ENCODE assay signal across 11 cellular contexts in genomic region chr6:111758608-111759293, GRCh38.
DNase-seq lines count a peak whose midpoint lies in the region; FAIRE-seq and TF ChIP-seq lines count a peak whose summit lies in the region.
"Had no signal": no experiment of that assay in that cellular context is flagged by ENCODE, and none has a peak within 500 bp of the region (broad histone marks: within the 10 kb centered on the region; RNA-seq: fewer than 3 reads in every experiment).

No MANE protein-coding gene starts in this region.

- H3K4me3 ChIP-seq in CD8-positive, alpha-beta memory T cell (ENCODE audit: low read length): peak overlapping the region; percentile 71

- peak overlapping the region; percentile 96 to 100 (median 100) for H3K27ac Mint-ChIP-seq in CD8-positive, alpha-beta memory T cell
- H3K27ac Mint-ChIP-seq in nephron progenitor cell: peak overlapping the region; percentile 79

- CTCF ChIA-PET in CD8-positive, alpha-beta memory T cell (lab: Charles Lee): interaction anchor here (0.8 to 4.1 kb wide), 11 partner anchors 10 to 284 kb away, joined by 3 to 19 read pairs (median 5); no protein-coding TSS in a partner anchor
- CTCF ChIA-PET in RWPE1 (lab: Yijun Ruan, JAX): no interaction called here

- DNase-seq in CD8-positive, alpha-beta memory T cell: peak in 3 of 5 donors; percentile 59 to 68 (median 62)
- DNase-seq in T follicular helper cell (ENCODE audit: low read depth): peak; percentile 54
- peak; percentile 39 for DNase-seq in cerebellum (ENCODE audit: low spot score)
- no peak for DNase-seq in nephron progenitor cell
- no peak for DNase-seq in D721Med (ENCODE audit: insufficient read length, low spot score)
- DNase-seq in RWPE1 (ENCODE audit: low spot score): no peak
- no peak for DNase-seq in H4 (ENCODE audit: low spot score)
- DNase-seq in NK-92 (lab: John Stamatoyannopoulos, UW; ENCODE audit: unreplicated experiment): no peak
- DNase-seq: KG1, NCI-H774 had no signal

- peaks cover 15 to 84% (median 20%) of the 10 kb centered on the region in 3 donors for H3K36me3 Mint-ChIP-seq in CD8-positive, alpha-beta memory T cell
- H3K36me3 Mint-ChIP-seq in nephron progenitor cell (ENCODE audit: low read depth): peaks cover 17% of the 10 kb centered on the region

- FAIRE-seq in D721Med (lab: Jason Lieb, UNC): no peak
- FAIRE-seq: keratinocyte had no signal

- POLR2A ChIA-PET in CD8-positive, alpha-beta memory T cell (lab: Charles Lee): interaction anchor here (0.5 to 2.9 kb wide), 9 partner anchors 9 to 115 kb away, joined by 3 to 10 read pairs (median 6); partner anchors contain the start of gene FYN
- POLR2A ChIA-PET in RWPE1 (lab: Yijun Ruan, JAX; ENCODE audit: low non-redundant PET): no interaction called here

- peaks cover 67 to 92% (median 79%) of the 10 kb centered on the region in 3 donors for H3K4me1 Mint-ChIP-seq in CD8-positive, alpha-beta memory T cell
- H3K4me1 Mint-ChIP-seq in nephron progenitor cell: peaks cover 47% of the 10 kb centered on the region

- H3K27me3 Mint-ChIP-seq in CD8-positive, alpha-beta memory T cell: peaks cover 0 to 4% of the 10 kb centered on the region in 2 donors
- H3K27me3 Mint-ChIP-seq in nephron progenitor cell (ENCODE audit: low read depth, poor library complexity): no peaks in the 10 kb centered on the region

- H3K9me3 ChIP-seq in CD8-positive, alpha-beta memory T cell (ENCODE audit: low read length): no peaks in the 10 kb centered on the region

- H3K9me3 Mint-ChIP-seq in CD8-positive, alpha-beta memory T cell: peaks cover 0 to 4% (median 0%) of the 10 kb centered on the region in 5 donors
- H3K9me3 Mint-ChIP-seq in nephron progenitor cell: no peaks in the 10 kb centered on the region

- peaks cover 98% of the 10 kb centered on the region for H3K4me1 ChIP-seq in CD8-positive, alpha-beta memory T cell (ENCODE audit: insufficient read depth, low read length)

- peak overlapping the region; percentile 93 for H3K27ac ChIP-seq in CD8-positive, alpha-beta memory T cell (ENCODE audit: low read depth, low read length)
- H3K27ac ChIP-seq in RWPE1: no peak overlapping the region

- H3K27me3 ChIP-seq in CD8-positive, alpha-beta memory T cell (ENCODE audit: insufficient read depth, low read length, poor library complexity, severe bottlenecking): no peaks in the 10 kb centered on the region

- peak overlapping the region; percentile 96 to 99 (median 96) for H3K4me3 Mint-ChIP-seq in CD8-positive, alpha-beta memory T cell
- no peak overlapping the region for H3K4me3 Mint-ChIP-seq in nephron progenitor cell

- TF ChIP-seq CTCF in nephron progenitor cell (IDR thresholded peaks at IDR 0.05) (no peak), D721Med (IDR thresholded peaks at IDR 0.05; ENCODE audit: insufficient read depth, missing control alignments) (no peak), RWPE1 (conservative IDR thresholded peaks at IDR 0.05; ENCODE audit: low read depth) (no peak)

- H3K36me3 ChIP-seq in CD8-positive, alpha-beta memory T cell (ENCODE audit: insufficient read depth, low read length): no peaks in the 10 kb centered on the region

Comparison
In these comparisons a context has a peak if more than half of its experiments do, and no peak if none do; other contexts are left out.
1. DNase-seq: peak in CD8-positive, alpha-beta memory T cell (3 of 5), T follicular helper cell (single experiment) and cerebellum (single experiment); none in nephron progenitor cell (single experiment), D721Med (single experiment), RWPE1 (single experiment), H4 (single experiment) and NK-92 (single experiment).